ENCODE assay signal across 8 cellular contexts in the genomic region with DNA sequence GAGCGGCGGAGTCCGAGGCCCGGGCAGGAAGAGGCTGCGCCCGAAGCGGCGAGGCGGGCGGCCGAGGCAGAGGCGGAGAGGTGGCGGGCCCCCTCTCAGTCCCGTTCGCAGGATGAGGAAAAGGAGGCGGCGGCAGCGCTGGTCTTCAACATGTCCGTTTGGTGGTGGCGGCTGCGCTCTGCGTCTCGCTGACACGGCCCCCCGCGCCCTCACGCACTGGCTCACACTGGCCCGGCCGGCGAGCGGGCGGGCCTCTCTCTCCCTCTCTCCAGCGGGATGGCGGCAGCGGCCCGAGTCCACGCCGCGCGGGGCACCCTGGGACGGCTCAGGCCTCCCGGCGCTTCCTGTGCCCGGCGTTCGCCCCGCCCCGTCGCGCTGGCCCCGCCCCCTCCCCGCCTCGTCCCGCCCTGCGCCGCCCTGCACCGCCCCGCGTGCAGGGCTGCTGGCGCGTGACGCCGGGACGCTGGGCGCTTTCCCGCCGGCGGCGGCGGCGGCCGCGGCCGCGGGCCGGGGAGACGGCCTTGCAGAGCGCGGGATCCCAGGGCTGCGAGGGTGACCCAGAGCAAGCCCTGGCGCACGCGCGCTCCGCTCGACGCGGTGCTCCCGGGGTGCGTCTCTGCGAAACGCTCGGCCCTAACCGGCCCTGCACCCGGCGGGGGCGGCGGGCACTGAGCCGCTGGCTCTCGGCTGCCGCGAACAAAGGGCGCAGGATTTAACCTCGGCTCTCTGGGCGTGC.
DNase-seq lines count a peak whose midpoint lies in the region; ATAC-seq and TF ChIP-seq lines count a peak whose summit lies in the region.

A gene with protein sequence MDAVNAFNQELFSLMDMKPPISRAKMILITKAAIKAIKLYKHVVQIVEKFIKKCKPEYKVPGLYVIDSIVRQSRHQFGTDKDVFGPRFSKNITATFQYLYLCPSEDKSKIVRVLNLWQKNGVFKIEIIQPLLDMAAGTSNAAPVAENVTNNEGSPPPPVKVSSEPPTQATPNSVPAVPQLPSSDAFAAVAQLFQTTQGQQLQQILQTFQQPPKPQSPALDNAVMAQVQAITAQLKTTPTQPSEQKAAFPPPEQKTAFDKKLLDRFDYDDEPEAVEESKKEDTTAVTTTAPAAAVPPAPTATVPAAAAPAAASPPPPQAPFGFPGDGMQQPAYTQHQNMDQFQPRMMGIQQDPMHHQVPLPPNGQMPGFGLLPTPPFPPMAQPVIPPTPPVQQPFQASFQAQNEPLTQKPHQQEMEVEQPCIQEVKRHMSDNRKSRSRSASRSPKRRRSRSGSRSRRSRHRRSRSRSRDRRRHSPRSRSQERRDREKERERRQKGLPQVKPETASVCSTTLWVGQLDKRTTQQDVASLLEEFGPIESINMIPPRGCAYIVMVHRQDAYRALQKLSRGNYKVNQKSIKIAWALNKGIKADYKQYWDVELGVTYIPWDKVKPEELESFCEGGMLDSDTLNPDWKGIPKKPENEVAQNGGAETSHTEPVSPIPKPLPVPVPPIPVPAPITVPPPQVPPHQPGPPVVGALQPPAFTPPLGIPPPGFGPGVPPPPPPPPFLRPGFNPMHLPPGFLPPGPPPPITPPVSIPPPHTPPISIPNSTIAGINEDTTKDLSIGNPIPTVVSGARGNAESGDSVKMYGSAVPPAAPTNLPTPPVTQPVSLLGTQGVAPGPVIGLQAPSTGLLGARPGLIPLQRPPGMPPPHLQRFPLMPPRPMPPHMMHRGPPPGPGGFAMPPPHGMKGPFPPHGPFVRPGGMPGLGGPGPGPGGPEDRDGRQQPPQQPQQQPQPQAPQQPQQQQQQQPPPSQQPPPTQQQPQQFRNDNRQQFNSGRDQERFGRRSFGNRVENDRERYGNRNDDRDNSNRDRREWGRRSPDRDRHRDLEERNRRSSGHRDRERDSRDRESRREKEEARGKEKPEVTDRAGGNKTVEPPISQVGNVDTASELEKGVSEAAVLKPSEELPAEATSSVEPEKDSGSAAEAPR (minus strand): TSS at position 317 of the 736 bp plus-strand sequence. CDS start 426 bp downstream, outside the sequence.

- DNase-seq in COLO668 (lab: John Stamatoyannopoulos, UW; ENCODE audit: unreplicated experiment) (peak; percentile 97), HL-60 (ENCODE audit: low read depth in 1 of 2, low spot score in 1 of 2) (peak; percentile 83 to 84), NCI-H82 treated with DMSO at 0.1 percent for 48 hours (lab: John Stamatoyannopoulos, UW; ENCODE audit: unreplicated experiment) (peak; percentile 71), memory B cell (ENCODE audit: low spot score in 2 of 2) (peak; percentile 63 to 75)
- DNase-seq in activated CD8-positive, alpha-beta memory T cell treated with anti-CD3 and anti-CD28 coated beads for 24 hours = peak; percentile 91
- DNase-seq in effector memory CD4-positive, alpha-beta T cell = peak; percentile 73 to 76 (median 74)
- DNase-seq in stimulated activated CD8-positive, alpha-beta memory T cell treated with anti-CD3 and anti-CD28 coated beads, Interleukin-12 subunit alpha, Interleukin-12 subunit beta, amount 100 ng/mL, for 1 hour (ENCODE audit: low read depth) = peak; percentile 63

- H3K4me3 Mint-ChIP-seq in memory B cell = peak within 1 kb of the TSS; percentile 85

- H3K9me3 Mint-ChIP-seq in memory B cell = no peaks in the 10 kb centered on the region

- H3K4me1 ChIP-seq in effector memory CD4-positive, alpha-beta T cell (ENCODE audit: control insufficient read depth, insufficient read depth, low read length, poor library complexity, severe bottlenecking) = peaks cover 27% of the 10 kb centered on the region

- peak within 1 kb of the TSS; percentile 59 for H3K27ac Mint-ChIP-seq in memory B cell

- H3K27ac ChIP-seq in HL-60 (replicated peaks) = peak within 1 kb of the TSS; percentile 90
- peak within 1 kb of the TSS; percentile 86 for H3K27ac ChIP-seq in effector memory CD4-positive, alpha-beta T cell (ENCODE audit: insufficient read depth, low read length, poor library complexity, severe bottlenecking)

- no peaks in the 10 kb centered on the region for H3K27me3 Mint-ChIP-seq in memory B cell

- H3K9me3 ChIP-seq in effector memory CD4-positive, alpha-beta T cell (ENCODE audit: control insufficient read depth, low read length) = no peaks in the 10 kb centered on the region

- no peaks in the 10 kb centered on the region for H3K27me3 ChIP-seq in HL-60 (ENCODE audit: insufficient read depth, poor library complexity, severe bottlenecking)
- H3K27me3 ChIP-seq in effector memory CD4-positive, alpha-beta T cell (replicated peaks; ENCODE audit: control insufficient read depth, insufficient read depth, low read length, poor library complexity, severe bottlenecking) = no peaks in the 10 kb centered on the region

- H3K4me3 ChIP-seq in HL-60 (replicated peaks; ENCODE audit: insufficient read depth, low read length) = peak within 1 kb of the TSS; percentile 85
- H3K4me3 ChIP-seq in effector memory CD4-positive, alpha-beta T cell (ENCODE audit: insufficient read depth, low read depth, low read length, poor library complexity, severe bottlenecking) = peak within 1 kb of the TSS; percentile 98

- peaks cover 17% of the 10 kb centered on the region for H3K4me1 Mint-ChIP-seq in memory B cell

- TF ChIP-seq CTCF in HL-60 (IDR thresholded peaks at IDR 0.05; ENCODE audit: insufficient read depth, low read length) = no peak

- peaks cover 2% of the 10 kb centered on the region for H3K36me3 Mint-ChIP-seq in memory B cell

- H3K36me3 ChIP-seq in effector memory CD4-positive, alpha-beta T cell (ENCODE audit: control insufficient read depth, insufficient read depth, low read length) = no peaks in the 10 kb centered on the region

- peak; percentile 80 for ATAC-seq in GM19467 (IDR thresholded peaks at IDR 0.05; ENCODE audit: unreplicated experiment)
- ATAC-seq in memory B cell (ENCODE audit: low read depth) = peak; percentile 77

Comparison
In these comparisons a context has a peak if more than half of its experiments do, and no peak if none do; other contexts are left out.
1. Peak in every context shown above with its lines: DNase-seq, ATAC-seq, H3K4me3 ChIP-seq and H3K27ac ChIP-seq.